ENCODE assay signal across 15 cellular contexts in genomic region chr1:9448132-9449105, GRCh38.
A peak's percentile ranks its signal among the peaks of the same experiment; 100 is the strongest.
DNase-seq lines count a peak whose midpoint lies in the region; ATAC-seq and TF ChIP-seq lines count a peak whose summit lies in the region.
"Had no signal": no experiment of that assay in that cellular context is flagged by ENCODE, and none has a peak within 500 bp of the region (broad histone marks: within the 10 kb centered on the region; RNA-seq: fewer than 3 reads in every experiment).

No MANE protein-coding gene starts in this region.

- DNase-seq in Panc1 (ENCODE audit: low read depth, low spot score) (no peak), esophagus squamous epithelium (lab: John Stamatoyannopoulos, UW) (no peak), osteocyte (ENCODE audit: extremely low spot score, unreplicated experiment) (no peak), iPS-NIHi11 (ENCODE audit: low spot score) (no peak), T1000 (lab: John Stamatoyannopoulos, UW) (no peak)
- DNase-seq in stimulated activated CD4-positive, alpha-beta T cell treated with anti-CD3 and anti-CD28 coated beads, Interleukin-2, amount 100 ng/mL, for 48 hours: no peak
- DNase-seq in stimulated activated CD4-positive, alpha-beta T cell treated with anti-CD3 and anti-CD28 coated beads, Interleukin-4, amount 100 ng/mL, for 4 hours: no peak
- DNase-seq: activated CD4-positive, CD25-positive, alpha-beta regulatory T cell treated with anti-CD3 and anti-CD28 coated beads, Interleukin-2, amount 50 U/mL, for 72 hours; effector CD4-positive, alpha-beta T cell; NCI-H1105 treated with DMSO at 0.1 percent for 48 hours; Peyer's patch; stimulated activated CD4-positive, alpha-beta T cell treated with anti-CD3 and anti-CD28 coated beads, Interleukin-4, amount 100 ng/mL, for 1 hour had no signal

- no peak for TF ChIP-seq POLR2A in esophagus squamous epithelium (IDR thresholded peaks at IDR 0.05)

- no peaks in the 10 kb centered on the region for H3K36me3 Mint-ChIP-seq in osteocyte (ENCODE audit: unreplicated experiment)

- H3F3A ChIP-seq in DOHH2 (ENCODE audit: control insufficient read depth, insufficient read depth): no peaks in the 10 kb centered on the region

- H3K27me3 ChIP-seq in DOHH2 (ENCODE audit: control insufficient read depth, low read length): no peaks in the 10 kb centered on the region
- H3K27me3 ChIP-seq in Panc1 (ENCODE audit: control insufficient read depth, insufficient read depth, low read length): no peaks in the 10 kb centered on the region
- H3K27me3 ChIP-seq in esophagus squamous epithelium: no peaks in the 10 kb centered on the region
- H3K27me3 ChIP-seq: Peyer's patch had no signal

- POLR2A ChIA-PET in Panc1 (lab: Charles Lee): no interaction called here

- H3K27me3 Mint-ChIP-seq in osteocyte (ENCODE audit: unreplicated experiment): no peaks in the 10 kb centered on the region
- H3K27me3 Mint-ChIP-seq: activated T-helper 17 cell treated with anti-CD3 and anti-CD28 coated beads, Interleukin-2, amount 50 U/mL, for 72 hours had no signal

- peaks cover 66% of the 10 kb centered on the region for H3K4me1 Mint-ChIP-seq in osteocyte (ENCODE audit: unreplicated experiment)
- H3K4me1 Mint-ChIP-seq: activated T-helper 17 cell treated with anti-CD3 and anti-CD28 coated beads, Interleukin-2, amount 50 U/mL, for 72 hours had no signal

- H3K27ac ChIP-seq in DOHH2 (ENCODE audit: low read depth, low read length): no peak overlapping the region
- H3K27ac ChIP-seq in Panc1 (ENCODE audit: low read length): peak overlapping the region; percentile 84
- H3K27ac ChIP-seq in esophagus squamous epithelium: peak overlapping the region; percentile 6 to 63 (median 56)

- H3K9me3 Mint-ChIP-seq in osteocyte (ENCODE audit: unreplicated experiment): no peaks in the 10 kb centered on the region
- H3K9me3 Mint-ChIP-seq: activated T-helper 17 cell treated with anti-CD3 and anti-CD28 coated beads, Interleukin-2, amount 50 U/mL, for 72 hours; neural crest cell had no signal

- peak overlapping the region; percentile 40 for H3K4me2 ChIP-seq in DOHH2 (ENCODE audit: low read length)

- 58 to 60% methylated on average over 14 of the region's 15 CpGs for WGBS in esophagus squamous epithelium, 2 donors

- peak overlapping the region; percentile 94 for H3K27ac Mint-ChIP-seq in osteocyte (ENCODE audit: unreplicated experiment)
- H3K27ac Mint-ChIP-seq: activated T-helper 17 cell treated with anti-CD3 and anti-CD28 coated beads, Interleukin-2, amount 50 U/mL, for 72 hours had no signal

- H3K4me3 Mint-ChIP-seq in osteocyte (ENCODE audit: unreplicated experiment): peak overlapping the region; percentile 41
- H3K4me3 Mint-ChIP-seq: activated T-helper 17 cell treated with anti-CD3 and anti-CD28 coated beads, Interleukin-2, amount 50 U/mL, for 72 hours; neural crest cell had no signal

- CTCF ChIA-PET in Panc1 (lab: Charles Lee): no interaction called here

- no peaks in the 10 kb centered on the region for H4K20me1 ChIP-seq in DOHH2 (ENCODE audit: control insufficient read depth, insufficient read depth, low read depth, low read length)

- H3K9me3 ChIP-seq in DOHH2 (ENCODE audit: control insufficient read depth, insufficient read depth, low read length): no peaks in the 10 kb centered on the region
- no peaks in the 10 kb centered on the region for H3K9me3 ChIP-seq in Panc1 (ENCODE audit: control insufficient read depth, insufficient read depth, low read depth, low read length)
- no peaks in the 10 kb centered on the region for H3K9me3 ChIP-seq in esophagus squamous epithelium
- H3K9me3 ChIP-seq: Peyer's patch had no signal

- no peaks in the 10 kb centered on the region for H3K79me2 ChIP-seq in DOHH2 (ENCODE audit: control insufficient read depth, low read length)

- no TSS peak for BruUV-seq in Panc1 (replicated peaks; lab: Mats Ljungman, UMichigan)

- intact Hi-C loops in Panc1 (cut with micrococcal nuclease; ENCODE audit: unreplicated experiment) (no loop called here), esophagus squamous epithelium (cut with DNase I) (no loop called here)

- H3K36me3 ChIP-seq in DOHH2 (ENCODE audit: control insufficient read depth, low read length) (no peaks in the 10 kb centered on the region), Panc1 (ENCODE audit: control insufficient read depth, insufficient read depth, low read length) (no peaks in the 10 kb centered on the region), esophagus squamous epithelium (no peaks in the 10 kb centered on the region)
- H3K36me3 ChIP-seq: Peyer's patch had no signal

- in situ Hi-C loops in Panc1 (cut with HindIII; ENCODE audit: low pct_unique_long_range_greater_than_20kb, low sequenced_read_pairs): no loop called here

- TF ChIP-seq CTCF in DOHH2 (IDR thresholded peaks at IDR 0.05; ENCODE audit: low read depth, low read length, poor library complexity, severe bottlenecking) (no peak), Panc1 (IDR thresholded peaks at IDR 0.05) (no peak), esophagus squamous epithelium (IDR thresholded peaks at IDR 0.05) (no peak), osteocyte (IDR thresholded peaks at IDR 0.05) (peak; percentile 38)

- H3K4me1 ChIP-seq in DOHH2 (ENCODE audit: control insufficient read depth, low read length) (peaks cover 25% of the 10 kb centered on the region), Panc1 (ENCODE audit: control insufficient read depth, insufficient read depth, low read length) (peaks cover 32% of the 10 kb centered on the region), esophagus squamous epithelium (peaks cover 18 to 50% (median 20%) of the 10 kb centered on the region in 3 donors)

- 0 out of 2 replicates have a peak, but pooled peaks have one; percentile 49 for ATAC-seq in Panc1
- ATAC-seq: activated T-helper 17 cell treated with anti-CD3 and anti-CD28 coated beads, Interleukin-2, amount 50 U/mL, for 72 hours had no signal

- no peak overlapping the region for H3K4me3 ChIP-seq in DOHH2 (ENCODE audit: low read length)
- H3K4me3 ChIP-seq in Panc1 (ENCODE audit: low read depth in 2 of 2, low read length in 2 of 2): no peak overlapping the region
- H3K4me3 ChIP-seq in esophagus squamous epithelium: no peak overlapping the region
- H3K4me3 ChIP-seq: Peyer's patch had no signal

- H3K9me2 ChIP-seq in DOHH2 (replicated peaks; ENCODE audit: control insufficient read depth, low read length): no peaks in the 10 kb centered on the region
